Comparison of ENCODE assay signal across 11 cellular contexts in the genomic region with DNA sequence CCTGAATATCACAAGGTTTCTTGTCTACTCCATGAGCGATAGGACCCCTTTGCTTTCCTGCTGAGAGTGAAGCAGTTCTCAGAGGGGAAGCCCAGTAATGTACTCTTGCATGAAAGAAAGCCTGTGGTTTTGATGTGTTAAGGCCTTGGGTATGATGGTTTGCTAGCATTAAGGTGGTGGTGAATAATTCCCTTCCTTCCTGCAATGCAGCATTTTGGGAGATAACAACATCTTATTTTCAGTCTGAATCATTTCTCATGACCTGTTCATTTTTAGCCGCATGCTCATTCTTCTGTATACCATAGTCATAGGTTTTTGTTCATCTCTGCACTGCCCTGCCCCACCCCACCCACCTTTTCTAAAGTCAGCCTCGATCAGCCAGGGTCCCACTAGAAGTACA.
DNase-seq lines count a peak whose midpoint lies in the region; ATAC-seq and TF ChIP-seq lines count a peak whose summit lies in the region.
"Had no signal": no experiment of that assay in that cellular context is flagged by ENCODE, and none has a peak within 500 bp of the region (broad histone marks: within the 10 kb centered on the region; RNA-seq: fewer than 3 reads in every experiment).

No MANE protein-coding gene starts in this region.

- TF ChIP-seq CTCF in osteoblast (IDR thresholded peaks at IDR 0.05; ENCODE audit: extremely low read depth, low read depth, low read length), result no peak
- TF ChIP-seq CTCF in ascending aorta (IDR thresholded peaks at IDR 0.05), result no peak

- H3K4me3 ChIP-seq in osteoblast (ENCODE audit: insufficient read depth, low read length) (no peak overlapping the region), ascending aorta (no peak overlapping the region)

- H3K27me3 ChIP-seq in osteoblast (ENCODE audit: insufficient read depth, low read length) (no peaks in the 10 kb centered on the region), ascending aorta (no peaks in the 10 kb centered on the region)

- peak overlapping the region; percentile 21 for H2AFZ ChIP-seq in osteoblast (ENCODE audit: low read length)

- peak; percentile 80 for ATAC-seq in GM18907 (IDR thresholded peaks at IDR 0.05; ENCODE audit: unreplicated experiment)
- ATAC-seq in HG02642 (IDR thresholded peaks at IDR 0.05; ENCODE audit: poor library complexity, unreplicated experiment), result peak; percentile 78
- no peak for ATAC-seq in esophagus mucosa

- H3K27ac ChIP-seq in osteoblast (ENCODE audit: low read depth, low read length) (peak overlapping the region; percentile 73), ascending aorta (no peak overlapping the region)

- H3K9me3 ChIP-seq in osteoblast (ENCODE audit: low read depth, low read length) (no peaks in the 10 kb centered on the region), ascending aorta (no peaks in the 10 kb centered on the region)

- H3K4me1 ChIP-seq in osteoblast (ENCODE audit: insufficient read depth, low read length) (peaks cover 24% of the 10 kb centered on the region), ascending aorta (peaks cover 0 to 6% of the 10 kb centered on the region in 2 donors)

- H4K20me1 ChIP-seq in osteoblast (ENCODE audit: insufficient read depth, low read length), result no peaks in the 10 kb centered on the region

- H3K79me2 ChIP-seq in osteoblast (ENCODE audit: insufficient read depth, low read length), result no peaks in the 10 kb centered on the region

- H3K4me2 ChIP-seq in osteoblast (ENCODE audit: insufficient read depth, low read length), result peak overlapping the region; percentile 50

- intact Hi-C loops in ascending aorta (cut with DNase I), result no loop called here

- H3K36me3 ChIP-seq in osteoblast (ENCODE audit: insufficient read depth, low read length) (no peaks in the 10 kb centered on the region), ascending aorta (no peaks in the 10 kb centered on the region)

- DNase-seq in HT1080 (ENCODE audit: low read depth), result peak; percentile 92
- DNase-seq in osteoblast (ENCODE audit: insufficient read length, low spot score, missing footprints), result peak; percentile 8
- DNase-seq in ascending aorta (ENCODE audit: low spot score in 2 of 2), result no peak
- DNase-seq in NCI-H526 treated with DMSO at 0.1 percent for 48 hours (lab: John Stamatoyannopoulos, UW), result no peak
- DNase-seq in GF-D8 (lab: John Stamatoyannopoulos, UW), result no peak
- DNase-seq: activated naive CD4-positive, alpha-beta T cell treated with Interleukin-2 at 50 U/mL for 16 hours; GDM1; NK-92 treated with Interleukin-12 subunit alpha and Interleukin-12 subunit beta, amount 100 ng/mL, for 24 hours had no signal

Comparison
In these comparisons a context has a peak if more than half of its experiments do, and no peak if none do; other contexts are left out.
1. DNase-seq: peak in HT1080 (single experiment) and osteoblast (single experiment); none in ascending aorta (0 of 2), NCI-H526 treated with DMSO at 0.1 percent for 48 hours (single experiment) and GF-D8 (single experiment).